ENCODE assay signal across 23 cellular contexts in the genomic region with DNA sequence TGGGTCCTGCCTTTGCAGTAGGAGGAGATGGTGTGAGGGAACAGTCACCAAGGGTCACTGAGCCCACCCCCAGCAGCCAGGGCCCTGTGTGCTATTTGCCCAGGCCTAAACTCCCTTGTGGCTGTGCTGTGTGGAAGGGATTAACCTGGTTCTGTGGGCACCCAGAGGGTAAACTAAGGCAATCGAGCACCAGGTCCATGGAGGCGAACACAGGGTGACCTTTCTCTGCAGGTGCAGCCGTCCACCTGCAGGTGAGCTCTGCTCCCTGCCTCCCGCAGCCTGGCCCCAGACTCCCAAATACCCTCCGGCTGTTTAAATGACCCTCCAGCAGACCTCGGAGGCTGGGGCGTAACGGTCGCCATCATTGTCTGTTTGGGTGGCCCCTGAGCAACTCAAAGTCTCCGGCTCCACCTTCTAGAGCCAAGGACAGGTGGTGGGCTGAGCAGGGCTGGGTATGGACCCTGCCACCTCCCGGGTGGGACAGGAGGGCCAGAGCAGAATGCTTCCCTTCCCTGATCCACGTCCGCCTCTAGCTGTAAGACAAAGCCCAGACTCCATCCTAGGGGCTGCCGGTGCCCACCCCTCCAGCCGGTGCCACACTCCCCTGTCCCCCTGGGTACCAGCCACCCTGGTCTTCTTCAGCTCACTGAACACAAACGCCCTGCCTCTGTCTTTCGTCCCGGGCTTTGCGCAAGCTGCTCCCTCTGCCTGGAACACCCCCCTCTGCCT. TPM values are rescaled to one million over a fixed set of nuclear protein-coding genes. Genes with fewer than 3 reads are reported as not detected.
"Had no signal": no experiment of that assay in that cellular context is flagged by ENCODE, and none has a peak within 500 bp of the region (broad histone marks: within the 10 kb centered on the region; RNA-seq: fewer than 3 reads in every experiment).

No MANE protein-coding gene starts in this region.

- H3K27ac Mint-ChIP-seq: dendritic cell treated with granulocyte-macrophage colony-stimulating factor and Interleukin-4, amounts not matched to agents 40 ng/mL and 50 ng/mL, for 4 days; effector memory CD8-positive, alpha-beta T cell; naive thymus-derived CD4-positive, alpha-beta T cell; nephron progenitor cell; progenitor cell of endocrine pancreas had no signal

- H3K4me2 ChIP-seq: smooth muscle cell had no signal

- FAIRE-seq: colon had no signal

- H3K36me3 Mint-ChIP-seq: naive thymus-derived CD4-positive, alpha-beta T cell had no signal

- H3K27me3 ChIP-seq: ovary, thyroid gland, upper lobe of left lung, uterus had no signal

- H3K27ac ChIP-seq: esophagus squamous epithelium, gastroesophageal sphincter, ovary, suprapubic skin, thyroid gland, upper lobe of left lung, uterus had no signal

- H3K4me1 ChIP-seq: esophagus squamous epithelium, gastroesophageal sphincter, suprapubic skin, thyroid gland, upper lobe of left lung, uterus had no signal

- H3K9me3 Mint-ChIP-seq: dendritic cell treated with granulocyte-macrophage colony-stimulating factor and Interleukin-4, amounts not matched to agents 40 ng/mL and 50 ng/mL, for 4 days; effector memory CD8-positive, alpha-beta T cell; nephron progenitor cell had no signal

- H3K36me3 ChIP-seq: esophagus squamous epithelium, gastroesophageal sphincter, ovary, suprapubic skin, thyroid gland, upper lobe of left lung, uterus had no signal

- H3K4me1 Mint-ChIP-seq: naive thymus-derived CD4-positive, alpha-beta T cell had no signal

- H3K9me3 ChIP-seq: esophagus squamous epithelium, gastroesophageal sphincter, ovary, suprapubic skin, thyroid gland, upper lobe of left lung, uterus had no signal

- H3K4me3 ChIP-seq: esophagus squamous epithelium, gastroesophageal sphincter, lung, ovary, smooth muscle cell, suprapubic skin, thyroid gland, upper lobe of left lung, uterus had no signal

- DNase-seq: effector memory CD8-positive, alpha-beta T cell; esophagus squamous epithelium; foreskin fibroblast; glutamatergic neuron; left colon; left ventricle myocardium superior; mesenchymal stem cell; naive thymus-derived CD4-positive, alpha-beta T cell; nephron progenitor cell; ovary; right cardiac atrium; stimulated activated CD4-positive, alpha-beta T cell treated with anti-CD3 and anti-CD28 coated beads, Interleukin-2, amount 100 ng/mL, for 48 hours; stimulated activated naive CD4-positive, alpha-beta T cell treated with Interleukin-2 at 50 U/mL for 16 hours; thyroid gland; upper lobe of left lung; uterus had no signal

- H3K4me3 Mint-ChIP-seq: dendritic cell treated with granulocyte-macrophage colony-stimulating factor and Interleukin-4, amounts not matched to agents 40 ng/mL and 50 ng/mL, for 4 days; effector memory CD8-positive, alpha-beta T cell; naive thymus-derived CD4-positive, alpha-beta T cell; nephron progenitor cell had no signal

- ATAC-seq: effector memory CD8-positive, alpha-beta T cell; gastroesophageal sphincter; left colon; left ventricle myocardium superior; naive thymus-derived CD4-positive, alpha-beta T cell; right cardiac atrium had no signal

RNA-seq across cellular contexts. Expression of gene FIBCD1, which starts 34.1 kb away (rescaled TPM):
- total RNA-seq: esophagus squamous epithelium; naive thymus-derived CD4-positive, alpha-beta T cell; progenitor cell of endocrine pancreas; suprapubic skin had no signal
- polyA plus RNA-seq: naive thymus-derived CD4-positive, alpha-beta T cell had no signal
